28 cellular contexts compared by ENCODE assay signal in genomic region chr9:131477367-131477766, GRCh38. TPM values are rescaled to one million over a fixed set of nuclear protein-coding genes. Genes with fewer than 3 reads are reported as not detected.
DNase-seq lines count a peak whose midpoint lies in the region; ATAC-seq, FAIRE-seq and TF ChIP-seq lines count a peak whose summit lies in the region.
"Had no signal": no experiment of that assay in that cellular context is flagged by ENCODE, and none has a peak within 500 bp of the region (broad histone marks: within the 10 kb centered on the region; RNA-seq: fewer than 3 reads in every experiment).

No MANE protein-coding gene starts in this region.

- no peaks in the 10 kb centered on the region for H3K27me3 ChIP-seq in skeletal muscle tissue (ENCODE audit: control insufficient read depth in 3 of 3, insufficient read depth in 3 of 3, low read length in 3 of 3)
- H3K27me3 ChIP-seq: dorsolateral prefrontal cortex, transverse colon had no signal

- H3K27ac ChIP-seq in VCaP: peak overlapping the region; percentile 63
- no peak overlapping the region for H3K27ac ChIP-seq in kidney (ENCODE audit: low read depth in 2 of 2, low read length in 2 of 2)
- peak overlapping the region; percentile 80 for H3K27ac ChIP-seq in skeletal muscle tissue (ENCODE audit: low read depth, low read length)
- H3K27ac ChIP-seq: A549, GM23248, prostate gland, SK-N-MC, transverse colon had no signal

- H3K4me1 ChIP-seq in kidney (ENCODE audit: control insufficient read depth in 1 of 2, insufficient read depth in 1 of 2, low read depth in 1 of 2, low read length in 2 of 2): peaks cover 0 to 8% of the 10 kb centered on the region in 2 donors
- H3K4me1 ChIP-seq in skeletal muscle tissue (ENCODE audit: control insufficient read depth in 3 of 3, insufficient read depth in 3 of 3, low read length in 3 of 3): peaks cover 9 to 32% (median 25%) of the 10 kb centered on the region in 3 donors
- H3K4me1 ChIP-seq: transverse colon had no signal

- H3K36me3 ChIP-seq in kidney (ENCODE audit: control insufficient read depth in 1 of 2, insufficient read depth in 2 of 2, low read length in 2 of 2) (peaks cover 49 to 69% of the 10 kb centered on the region in 2 donors), skeletal muscle tissue (ENCODE audit: control insufficient read depth in 3 of 3, insufficient read depth in 3 of 3, low read length in 3 of 3) (peaks cover 73 to 85% (median 80%) of the 10 kb centered on the region in 3 donors)

- H3K4me3 ChIP-seq in kidney (ENCODE audit: low read length in 2 of 2) (no peak overlapping the region), skeletal muscle tissue (ENCODE audit: low read length in 3 of 3) (no peak overlapping the region)
- H3K4me3 ChIP-seq: A549, dorsolateral prefrontal cortex, GM23248, prostate gland, SK-N-MC, transverse colon had no signal

- DNase-seq in Right ventricle myocardium superior (no peak), left cardiac atrium (no peak), kidney (peak; percentile 71)
- no peak for DNase-seq in activated effector memory CD4-positive, alpha-beta T cell treated with anti-CD3 and anti-CD28 coated beads, Interleukin-2, amount 50 U/mL, for 16 hours
- DNase-seq in central memory CD4-positive, alpha-beta T cell: no peak
- DNase-seq: activated CD4-positive, alpha-beta T cell treated with anti-CD3 and anti-CD28 coated beads for 48 hours; activated naive CD4-positive, alpha-beta T cell treated with anti-CD3 and anti-CD28 coated beads, Interleukin-2, amount 50 U/mL, for 16 hours; activated T-cell treated with anti-CD3 and anti-CD28 coated beads, Interleukin-2, amount 50 U/mL, for 72 hours; AML-193; CD4-positive, alpha-beta memory T cell; DMS 273 treated with DMSO at 0.1 percent for 48 hours; GM23248; HFFc6; NCI-H1436; NCI-H2081 treated with DMSO at 0.1 percent for 48 hours; NCI-H345; NCI-H748 treated with DMSO at 0.1 percent for 48 hours; stimulated activated CD8-positive, alpha-beta memory T cell treated with anti-CD3 and anti-CD28 coated beads, Interleukin-4, amount 100 ng/mL, for 48 hours; transverse colon had no signal

- TF ChIP-seq CTCF in VCaP (conservative IDR thresholded peaks at IDR 0.05) (no peak), kidney (IDR thresholded peaks at IDR 0.05; ENCODE audit: borderline replicate concordance, extremely low read depth, insufficient read depth) (no peak)

- H3K9ac ChIP-seq in kidney (ENCODE audit: low read length in 2 of 2) (no peak overlapping the region), skeletal muscle tissue (ENCODE audit: low read depth in 1 of 3, low read length in 3 of 3) (peak overlapping the region in 1 of 3 donors; percentile 66)
- H3K9ac ChIP-seq: GM23248 had no signal

- FAIRE-seq in kidney (lab: Jason Lieb, UNC): no peak
- FAIRE-seq: A549, GM12892, keratinocyte had no signal

- peak; percentile 2 for ATAC-seq in Right ventricle myocardium superior (ENCODE audit: poor library complexity)
- no peak for ATAC-seq in left cardiac atrium
- ATAC-seq in HG03039 (IDR thresholded peaks at IDR 0.05; ENCODE audit: unreplicated experiment): no peak
- ATAC-seq: activated T-cell treated with anti-CD3 and anti-CD28 coated beads, Interleukin-2, amount 50 U/mL, for 72 hours had no signal

- intact Hi-C loops in Right ventricle myocardium superior (cut with DNase I) (loop anchor here (10.0 kb wide), 1 partner anchor 103 kb away; no protein-coding TSS in a partner anchor), left cardiac atrium (cut with DNase I) (loop anchor here in 1 of 2 donors (5.0 to 10.0 kb wide), 2 partner anchors 83 to 110 kb away; partner anchors contain the start of gene PRRC2B), kidney (cut with DNase I) (no loop called here)

- H3K9me3 ChIP-seq in kidney (ENCODE audit: control insufficient read depth in 1 of 2, low read length in 2 of 2) (no peaks in the 10 kb centered on the region), skeletal muscle tissue (ENCODE audit: control insufficient read depth in 3 of 3, low read length in 3 of 3) (no peaks in the 10 kb centered on the region)
- H3K9me3 ChIP-seq: A549, prostate gland, transverse colon had no signal

RNA-seq across cellular contexts. Expression of gene POMT1, which starts 25.4 kb away (rescaled TPM):
- 21.8 TPM for total RNA-seq in Right ventricle myocardium superior
- 10 to 100 TPM; 19.1 to 20.7 TPM for total RNA-seq in left cardiac atrium
- total RNA-seq in kidney: 36.5 TPM
- 32.3 TPM for polyA plus RNA-seq in kidney (ENCODE audit: insufficient read depth, low read depth, low replicate concordance)
- 18.8 TPM for total RNA-seq in skeletal muscle tissue

RNA-seq across cellular contexts. Expression of gene UCK1, which starts 53.7 kb away (rescaled TPM):
- total RNA-seq in Right ventricle myocardium superior (21.7 TPM), left cardiac atrium (10 to 100 TPM; 23.3 to 23.7 TPM), kidney (31.3 TPM), skeletal muscle tissue (9.4 TPM)
- 34.6 TPM for polyA plus RNA-seq in kidney (ENCODE audit: insufficient read depth, low read depth, low replicate concordance)

Comparison
In these comparisons a context has a peak if more than half of its experiments do, and no peak if none do; other contexts are left out.
1. H3K27ac ChIP-seq: peak in VCaP (single experiment) and skeletal muscle tissue (single experiment); none in kidney (0 of 2).